8 cellular contexts compared by ENCODE assay signal in genomic region chr5:150461231-150461630, GRCh38. TPM values are rescaled to one million over a fixed set of nuclear protein-coding genes. Genes with fewer than 3 reads are reported as not detected.
DNase-seq lines count a peak whose midpoint lies in the region; ATAC-seq and TF ChIP-seq lines count a peak whose summit lies in the region.

No MANE protein-coding gene starts in this region.

- no peaks in the 10 kb centered on the region for H3K79me2 ChIP-seq in SU-DHL-6 (ENCODE audit: insufficient read depth, low read length)

- intact Hi-C loops in heart left ventricle (cut with DNase I) (loop anchor here in 8 of 10 donors (5.0 to 10.0 kb wide), 5 partner anchors 36 to 384 kb away; partner anchors contain the start of gene IRGM (in 1 of the 8)), upper lobe of right lung (cut with DNase I) (no loop called here)

- H3K27ac ChIP-seq in SU-DHL-6 (ENCODE audit: low read depth, low read length) (peak overlapping the region; percentile 82), heart left ventricle (no peak overlapping the region), upper lobe of right lung (no peak overlapping the region)

- DNase-seq in GM06990 (ENCODE audit: extremely low read depth, insufficient read length) (peak; percentile 75), heart left ventricle (no peak), upper lobe of right lung (no peak)
- no peak for DNase-seq in activated effector memory CD4-positive, alpha-beta T cell treated with anti-CD3 and anti-CD28 coated beads, Interleukin-2, amount 50 U/mL, for 16 hours

- H3K4me1 ChIP-seq in heart left ventricle (peaks cover 0 to 34% (median 19%) of the 10 kb centered on the region in 12 donors), upper lobe of right lung (peaks cover 16% of the 10 kb centered on the region)

- ATAC-seq in GM19468 (IDR thresholded peaks at IDR 0.05; ENCODE audit: extremely low read depth, unreplicated experiment) (peak; percentile 45), HG03520 (IDR thresholded peaks at IDR 0.05; ENCODE audit: unreplicated experiment) (peak; percentile 89), GM18870 (IDR thresholded peaks at IDR 0.05; ENCODE audit: unreplicated experiment) (no peak), heart left ventricle (no peak), upper lobe of right lung (no peak)

- H3K27me3 ChIP-seq in GM06990 (replicated peaks; ENCODE audit: control insufficient read depth, insufficient read depth, low read length), result no peaks in the 10 kb centered on the region
- no peaks in the 10 kb centered on the region for H3K27me3 ChIP-seq in SU-DHL-6 (ENCODE audit: low read length)
- no peaks in the 10 kb centered on the region for H3K27me3 ChIP-seq in heart left ventricle
- no peaks in the 10 kb centered on the region for H3K27me3 ChIP-seq in upper lobe of right lung

- 42 to 81% (median 64%) methylated on average over 2 of the region's 2 CpGs for WGBS in heart left ventricle, 4 donors

- no peaks in the 10 kb centered on the region for H3K9me2 ChIP-seq in SU-DHL-6 (replicated peaks; ENCODE audit: insufficient read depth, low read length)

- H3K4me3 ChIP-seq in GM06990 (replicated peaks; ENCODE audit: low read depth, low read length) (no peak overlapping the region), SU-DHL-6 (ENCODE audit: insufficient read depth, low read length, poor library complexity, severe bottlenecking) (peak overlapping the region; percentile 9), heart left ventricle (no peak overlapping the region), upper lobe of right lung (no peak overlapping the region)

- H4K20me1 ChIP-seq in SU-DHL-6 (ENCODE audit: low read depth, low read length), result no peaks in the 10 kb centered on the region

- TF ChIP-seq CTCF in GM06990 (IDR thresholded peaks at IDR 0.05; ENCODE audit: insufficient read depth, low read length, poor library complexity, severe bottlenecking) (no peak), SU-DHL-6 (IDR thresholded peaks at IDR 0.05; ENCODE audit: insufficient read depth, low read length, poor library complexity, severe bottlenecking) (no peak), heart left ventricle (IDR thresholded peaks at IDR 0.05) (no peak), upper lobe of right lung (IDR thresholded peaks at IDR 0.05) (no peak)

- H3K36me3 ChIP-seq in GM06990 (ENCODE audit: control insufficient read depth, insufficient read depth, low read length) (no peaks in the 10 kb centered on the region), SU-DHL-6 (ENCODE audit: low read length) (no peaks in the 10 kb centered on the region), heart left ventricle (no peaks in the 10 kb centered on the region), upper lobe of right lung (no peaks in the 10 kb centered on the region)

- 0 out of 2 replicates have a peak, but pooled peaks cover 3% of the 10 kb centered on the region for H3F3A ChIP-seq in SU-DHL-6 (ENCODE audit: insufficient read depth)

- H2AFZ ChIP-seq in SU-DHL-6 (ENCODE audit: low read depth, low read length, severe bottlenecking), result peak overlapping the region; percentile 74

- no peak for TF ChIP-seq POLR2A in heart left ventricle (IDR thresholded peaks at IDR 0.05)

- H3K4me2 ChIP-seq in SU-DHL-6 (ENCODE audit: low read depth, low read length, poor library complexity, severe bottlenecking), result peak overlapping the region; percentile 51

- peak overlapping the region; percentile 54 for H3K9ac ChIP-seq in SU-DHL-6 (ENCODE audit: low read length)

- H3K9me3 ChIP-seq in SU-DHL-6 (ENCODE audit: insufficient read depth, low read length), result no peaks in the 10 kb centered on the region
- no peaks in the 10 kb centered on the region for H3K9me3 ChIP-seq in heart left ventricle
- H3K9me3 ChIP-seq in upper lobe of right lung, result no peaks in the 10 kb centered on the region

RNA-seq across cellular contexts. Expression of gene RPS14, which starts 11.7 kb away (rescaled TPM):
- total RNA-seq in heart left ventricle (1,000 to 10,000 TPM; 1,031 to 1,428 (median 1,294) TPM), upper lobe of right lung (1,578 TPM)
- polyA plus RNA-seq in heart left ventricle, result 1,000 to 10,000 TPM; 1,822 to 3,474 TPM

RNA-seq across cellular contexts. Expression of gene NDST1, which starts 46.7 kb away (rescaled TPM):
- total RNA-seq in heart left ventricle, result 100 to 1,000 TPM in 2 of 9 donors, 10 to 100 TPM in 7; 50.2 to 156 (median 68.5) TPM
- polyA plus RNA-seq in heart left ventricle, result 10 to 100 TPM; 32.1 to 53.5 TPM
- total RNA-seq in upper lobe of right lung, result 143 TPM

RNA-seq across cellular contexts. Expression of gene CD74, which starts 48.5 kb away (rescaled TPM):
- total RNA-seq in heart left ventricle, result 1,000 to 10,000 TPM in 2 of 9 donors, 100 to 1,000 TPM in 7; 139 to 2,756 (median 300) TPM
- polyA plus RNA-seq in heart left ventricle, result 100 to 1,000 TPM; 147 to 208 TPM
- total RNA-seq in upper lobe of right lung, result 2,961 TPM

Comparison
In these comparisons a context has a peak if more than half of its experiments do, and no peak if none do; other contexts are left out.
1. ATAC-seq: peak in GM19468 (single experiment) and HG03520 (single experiment); none in GM18870 (single experiment), heart left ventricle (0 of 4) and upper lobe of right lung (single experiment).